In genomic region chr9:9917400-9917799, GRCh38 we compare ENCODE assay signal across 24 cellular contexts.
A peak's percentile ranks its signal among the peaks of the same experiment; 100 is the strongest.
DNase-seq lines count a peak whose midpoint lies in the region; ATAC-seq, FAIRE-seq and TF ChIP-seq lines count a peak whose summit lies in the region.
"Had no signal": no experiment of that assay in that cellular context is flagged by ENCODE, and none has a peak within 500 bp of the region (broad histone marks: within the 10 kb centered on the region; RNA-seq: fewer than 3 reads in every experiment).

No MANE protein-coding gene starts in this region.

- in situ Hi-C loops in K562 (cut with MboI) = no loop called here

- TF ChIP-seq CTCF in A549 (IDR thresholded peaks at IDR 0.05) (no peak), D721Med (IDR thresholded peaks at IDR 0.05; ENCODE audit: insufficient read depth, missing control alignments) (no peak), K562 (IDR thresholded peaks at IDR 0.05 in 2 of 3, conservative IDR thresholded peaks at IDR 0.05 in 1 of 3; ENCODE audit: insufficient read depth in 2 of 3, low read depth in 1 of 3, low read length in 3 of 3) (no peak), Caco-2 (IDR thresholded peaks at IDR 0.05; ENCODE audit: insufficient read depth in 1 of 2, low read depth in 1 of 2, low read length in 1 of 2, severe bottlenecking in 1 of 2, unreplicated experiment in 1 of 2) (no peak)

- H3K9me1 ChIP-seq in K562 (ENCODE audit: control insufficient read depth, insufficient read depth, low read length) = no peaks in the 10 kb centered on the region

- H3K27me3 Mint-ChIP-seq in Caco-2 (ENCODE audit: insufficient read depth, unreplicated experiment) = no peaks in the 10 kb centered on the region
- H3K27me3 Mint-ChIP-seq: B cell; CD4-positive, alpha-beta T cell had no signal

- H3K4me3 Mint-ChIP-seq in Caco-2 (ENCODE audit: unreplicated experiment) = no peak overlapping the region
- H3K4me3 Mint-ChIP-seq: B cell; CD4-positive, alpha-beta T cell; CD8-positive, alpha-beta T cell had no signal

- H3K27ac ChIP-seq in A549 (no peak overlapping the region), K562 (ENCODE audit: extremely low read depth, low read depth, low read length) (no peak overlapping the region)
- H3K27ac ChIP-seq: BLaER1 treated with 17β-estradiol and CSF1 and Interleukin-3, amounts not matched to agents 10 nM and 100 nM; C4-2B had no signal

- TF ChIP-seq RAD21 in A549 (conservative IDR thresholded peaks at IDR 0.05 in 1 of 2, IDR thresholded peaks at IDR 0.05 in 1 of 2) (no peak), K562 (CRISPR knock-in tag; conservative IDR thresholded peaks at IDR 0.05 in 1 of 2, IDR thresholded peaks at IDR 0.05 in 1 of 2) (no peak)

- no peaks in the 10 kb centered on the region for H3K27me3 ChIP-seq in K562 (ENCODE audit: control insufficient read depth in 2 of 2, insufficient read depth in 2 of 2, low read length in 2 of 2)
- no peaks in the 10 kb centered on the region for H3K27me3 ChIP-seq in Caco-2 (replicated peaks; ENCODE audit: control insufficient read depth, insufficient read depth, low read length)
- H3K27me3 ChIP-seq: BLaER1 treated with 17β-estradiol and CSF1 and Interleukin-3, amounts not matched to agents 10 nM and 100 nM had no signal

- BruUV-seq in K562 (replicated peaks; lab: Mats Ljungman, UMichigan) (no TSS peak), Caco-2 (replicated peaks; lab: Mats Ljungman, UMichigan) (no TSS peak)

- no peak overlapping the region for H3K4me3 ChIP-seq in A549
- no peak overlapping the region for H3K4me3 ChIP-seq in K562
- H3K4me3 ChIP-seq in Caco-2 (ENCODE audit: low read depth, low read length) = no peak overlapping the region
- H3K4me3 ChIP-seq: BLaER1 treated with 17β-estradiol and CSF1 and Interleukin-3, amounts not matched to agents 10 nM and 100 nM; GM12878 had no signal

- no peak overlapping the region for H3K4me2 ChIP-seq in A549
- H3K4me2 ChIP-seq in K562 (ENCODE audit: insufficient read depth, low read length) = no peak overlapping the region
- H3K4me2 ChIP-seq: BLaER1 treated with 17β-estradiol and CSF1 and Interleukin-3, amounts not matched to agents 10 nM and 100 nM had no signal

- CTCF ChIA-PET in A549 (lab: Yijun Ruan, JAX) = interaction anchor here (1.0 kb wide), 1 partner anchor 12 kb away, joined by 3 read pairs; no protein-coding TSS in a partner anchor
- CTCF ChIA-PET in K562 (lab: Yijun Ruan, JAX; ENCODE audit: low intra/inter-chr PET ratio) = no interaction called here
- CTCF ChIA-PET in Caco-2 (lab: Charles Lee) = no interaction called here

- H3K36me3 ChIP-seq in K562 (ENCODE audit: control insufficient read depth, insufficient read depth, low read length) = no peaks in the 10 kb centered on the region
- no peaks in the 10 kb centered on the region for H3K36me3 ChIP-seq in Caco-2 (ENCODE audit: control insufficient read depth, insufficient read depth, low read length)
- H3K36me3 ChIP-seq: BLaER1 treated with 17β-estradiol and CSF1 and Interleukin-3, amounts not matched to agents 10 nM and 100 nM had no signal

- no peaks in the 10 kb centered on the region for H4K20me1 ChIP-seq in K562 (replicated peaks; ENCODE audit: control insufficient read depth, insufficient read depth, low read length)
- H4K20me1 ChIP-seq: BLaER1 treated with 17β-estradiol and CSF1 and Interleukin-3, amounts not matched to agents 10 nM and 100 nM had no signal

- H3K9me3 ChIP-seq in A549 (no peaks in the 10 kb centered on the region; the same call in 2 of the 3 replicates), K562 (replicated peaks; ENCODE audit: control insufficient read depth, insufficient read depth, low read depth, low read length) (no peaks in the 10 kb centered on the region), Caco-2 (no peaks in the 10 kb centered on the region)

- H3K79me2 ChIP-seq in K562 (ENCODE audit: control insufficient read depth, insufficient read depth, low read length) = no peaks in the 10 kb centered on the region

- POLR2A ChIA-PET in A549 (lab: Yijun Ruan, JAX) = no interaction called here
- POLR2A ChIA-PET in K562 (lab: Yijun Ruan, JAX) = no interaction called here
- POLR2A ChIA-PET in Caco-2 (lab: Charles Lee) = no interaction called here

- H3K4me1 Mint-ChIP-seq in Caco-2 (ENCODE audit: low read depth, unreplicated experiment) = no peaks in the 10 kb centered on the region
- H3K4me1 Mint-ChIP-seq: B cell had no signal

- no peaks in the 10 kb centered on the region for H3K36me3 Mint-ChIP-seq in Caco-2 (ENCODE audit: insufficient read depth, unreplicated experiment)
- H3K36me3 Mint-ChIP-seq: CD8-positive, alpha-beta T cell had no signal

- DNase-seq in A549 (ENCODE audit: low read depth in 1 of 2, low spot score in 1 of 2) (no peak), D721Med (ENCODE audit: insufficient read length, low spot score) (no peak), K562 (ENCODE audit: extremely low read depth in 1 of 4, low spot score in 3 of 4) (no peak), RKO (ENCODE audit: low spot score) (no peak), Caco-2 (no peak)
- DNase-seq: 8988T; AML-193; Calu3; CD4-positive, alpha-beta T cell; CD8-positive, alpha-beta T cell; DMS 273 treated with DMSO at 0.1 percent for 48 hours; DMS153; DMS53; DMS79; DND-41; EL; GDM1 had no signal

- no peak overlapping the region for H2AFZ ChIP-seq in K562 (ENCODE audit: low read depth, low read length)

- no peak overlapping the region for H3K9ac ChIP-seq in K562 (ENCODE audit: insufficient read depth in 1 of 2, low read depth in 2 of 2, low read length in 2 of 2)
- H3K9ac ChIP-seq: BLaER1 treated with 17β-estradiol and CSF1 and Interleukin-3, amounts not matched to agents 10 nM and 100 nM had no signal

- FAIRE-seq in A549 (lab: Jason Lieb, UNC) = no peak
- FAIRE-seq in D721Med (lab: Jason Lieb, UNC) = peak; percentile 11
- FAIRE-seq in K562 (lab: Jason Lieb, UNC) = no peak
- FAIRE-seq: A204.1, GM12878, GM12892, GM18507 had no signal

- intact Hi-C loops in K562 (cut with micrococcal nuclease) = no loop called here
- intact Hi-C loops in Caco-2 (cut with micrococcal nuclease; ENCODE audit: unreplicated experiment) = no loop called here

- TF ChIP-seq EP300 in A549 (IDR thresholded peaks at IDR 0.05) (no peak), K562 (IDR thresholded peaks at IDR 0.05; ENCODE audit: low read length) (no peak)

- H3K9me3 Mint-ChIP-seq in Caco-2 (ENCODE audit: unreplicated experiment) = no peaks in the 10 kb centered on the region

- ATAC-seq in A549 (no peak), K562 (no peak)
- ATAC-seq: CD8-positive, alpha-beta T cell; GM12878 had no signal

- no peaks in the 10 kb centered on the region for H3K4me1 ChIP-seq in A549
- H3K4me1 ChIP-seq in K562 (replicated peaks in 1 of 2; ENCODE audit: control insufficient read depth in 2 of 2, insufficient read depth in 2 of 2, low read length in 2 of 2) = no peaks in the 10 kb centered on the region
- no peaks in the 10 kb centered on the region for H3K4me1 ChIP-seq in Caco-2
- H3K4me1 ChIP-seq: BLaER1 treated with 17β-estradiol and CSF1 and Interleukin-3, amounts not matched to agents 10 nM and 100 nM had no signal

- H3K27ac Mint-ChIP-seq in Caco-2 (ENCODE audit: unreplicated experiment) = no peak overlapping the region
- H3K27ac Mint-ChIP-seq: B cell; CD4-positive, alpha-beta T cell; CD8-positive, alpha-beta T cell had no signal

- TF ChIP-seq POLR2A in A549 (IDR thresholded peaks at IDR 0.05; ENCODE audit: low read length) (no peak), K562 (conservative IDR thresholded peaks at IDR 0.05) (no peak)

TF ChIP-seq in A549, 52 proteins besides CTCF, POLR2A, EP300 and RAD21:
- TF ChIP-seq NFE2L2 (conservative IDR thresholded peaks at IDR 0.05; ENCODE audit: low read length) (no peak), MAFK (IDR thresholded peaks at IDR 0.05; ENCODE audit: partially characterized antibody) (peak; percentile 58)

TF ChIP-seq in K562, 482 proteins besides CTCF, POLR2A, EP300 and RAD21:
- no peak for TF ChIP-seq TCF3 (CRISPR knock-in tag; IDR thresholded peaks at IDR 0.05)
- peak; percentile 6; the same call in 1 of the 2 replicates for TF ChIP-seq ZNF316 (IDR thresholded peaks at IDR 0.05)

Comparison
In these comparisons a context has a peak if more than half of its experiments do, and no peak if none do; other contexts are left out.
1. Of the 35 proteins assayed by ChIP-seq in both K562 and A549: peak only in K562: none; only in A549: MAFK; in both: none; in neither: 34.